In the genomic region with DNA sequence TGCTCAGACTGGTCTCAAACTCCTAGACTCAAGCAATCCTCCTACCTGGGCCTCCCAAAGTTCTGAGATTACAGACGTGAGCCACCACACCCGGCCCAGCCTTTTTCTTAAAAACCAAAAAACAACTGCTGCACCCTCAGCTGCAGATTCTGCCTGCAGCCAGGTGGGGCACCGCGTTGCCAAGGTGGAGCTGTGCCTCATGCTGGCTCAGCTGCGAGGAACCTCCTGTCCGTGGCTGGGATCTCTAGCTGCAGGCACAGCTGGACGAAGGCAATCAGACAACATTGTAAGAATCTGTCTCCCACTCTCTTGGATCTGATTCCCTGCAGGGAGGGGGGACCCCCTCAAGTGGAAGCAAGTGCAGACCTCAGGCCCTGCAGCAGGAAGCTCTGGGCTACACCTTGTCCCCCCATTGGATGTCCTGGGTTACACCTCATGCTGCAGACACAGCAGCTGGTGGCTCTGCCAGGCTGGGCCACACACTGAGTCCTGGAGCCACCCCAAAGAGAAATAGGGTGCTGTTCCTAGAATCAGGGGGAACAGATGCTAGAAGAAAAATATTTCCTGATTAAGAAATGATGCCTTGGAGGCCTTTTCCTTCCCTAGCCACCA, we compare ENCODE assay signal across 8 cellular contexts. TPM values are rescaled to one million over a fixed set of nuclear protein-coding genes. Genes with fewer than 3 reads are reported as not detected.
DNase-seq lines count a peak whose midpoint lies in the region; ATAC-seq and TF ChIP-seq lines count a peak whose summit lies in the region.

No MANE protein-coding gene starts in this region.

- no peaks in the 10 kb centered on the region for H3K36me3 ChIP-seq in WERI-Rb-1
- H3K36me3 ChIP-seq in hepatocyte (replicated peaks; ENCODE audit: insufficient read depth, low read depth): no peaks in the 10 kb centered on the region

- DNase-seq in HEK293T (ENCODE audit: extremely low spot score) (no peak), WERI-Rb-1 (peak; percentile 25), hepatocyte (ENCODE audit: low spot score) (no peak), substantia nigra (lab: John Stamatoyannopoulos, UW) (peak in 1 of 49 donors; percentile 32), NOMO-1 (lab: John Stamatoyannopoulos, UW; ENCODE audit: unreplicated experiment in 2 of 2) (no peak), iPS-NIHi7 (ENCODE audit: extremely low spot score) (no peak), NCI-H524 treated with DMSO at 0.1 percent for 48 hours (lab: John Stamatoyannopoulos, UW) (no peak)

- no peaks in the 10 kb centered on the region for H3K79me2 ChIP-seq in hepatocyte

- no peaks in the 10 kb centered on the region for H4K20me1 ChIP-seq in hepatocyte (ENCODE audit: insufficient read depth, poor library complexity, severe bottlenecking)

- no peaks in the 10 kb centered on the region for H3K9me2 ChIP-seq in hepatocyte (replicated peaks; ENCODE audit: insufficient read depth)

- peak overlapping the region; percentile 23 for H2AFZ ChIP-seq in hepatocyte

- H3K4me2 ChIP-seq in hepatocyte: peak overlapping the region; percentile 63

- H3K4me3 ChIP-seq in WERI-Rb-1 (ENCODE audit: low read depth, low read length) (no peak overlapping the region), hepatocyte (no peak overlapping the region)

- no peak for ATAC-seq in GM18870 (IDR thresholded peaks at IDR 0.05; ENCODE audit: unreplicated experiment)

- POLR2A ChIA-PET in HEK293T (lab: Yijun Ruan, JAX): no interaction called here

- peaks cover 20% of the 10 kb centered on the region for H3K4me1 ChIP-seq in hepatocyte (ENCODE audit: insufficient read depth)

- CTCF ChIA-PET in HEK293T (lab: Yijun Ruan, JAX): interaction anchor here (0.7 to 1.4 kb wide), 2 partner anchors 12 to 50 kb away, joined by 3 read pairs; no protein-coding TSS in a partner anchor

- TF ChIP-seq CTCF in WERI-Rb-1 (IDR thresholded peaks at IDR 0.05; ENCODE audit: low read depth, low read length): peak; percentile 38
- TF ChIP-seq CTCF in hepatocyte (IDR thresholded peaks at IDR 0.05; ENCODE audit: poor library complexity): no peak

- no peaks in the 10 kb centered on the region for H3K27me3 ChIP-seq in WERI-Rb-1 (ENCODE audit: insufficient read depth, low read depth, severe bottlenecking)
- no peaks in the 10 kb centered on the region for H3K27me3 ChIP-seq in hepatocyte

- no peak overlapping the region for H3K27ac ChIP-seq in WERI-Rb-1
- peak overlapping the region; percentile 93 for H3K27ac ChIP-seq in hepatocyte
- peak overlapping the region; percentile 50 for H3K27ac ChIP-seq in substantia nigra (ENCODE audit: low read depth, low read length, poor library complexity, severe bottlenecking)

- H3K9me3 ChIP-seq in WERI-Rb-1 (ENCODE audit: severe bottlenecking): no peaks in the 10 kb centered on the region
- H3K9me3 ChIP-seq in hepatocyte (ENCODE audit: low read depth): no peaks in the 10 kb centered on the region

- WGBS in hepatocyte (ENCODE audit: low lambda C conversion rate, missing lambda C conversion rate): 86% methylated on average over 7 of the region's 7 CpGs

TF ChIP-seq in HEK293T, 16 proteins besides CTCF, POLR2A, EP300 and RAD21:
- TF ChIP-seq L3MBTL2 (conservative IDR thresholded peaks at IDR 0.05) (peak; percentile 44; the same call in 1 of the 2 replicates), ZNF384 (IDR thresholded peaks at IDR 0.05) (no peak)

RNA-seq across cellular contexts. Expression of a gene that starts 24.1 kb away (rescaled TPM):
- not detected in 2 replicates for total RNA-seq in hepatocyte
- polyA plus RNA-seq in hepatocyte: not detected in 2 replicates

RNA-seq across cellular contexts. Expression of a gene that starts 29.8 kb away (rescaled TPM):
- total RNA-seq in hepatocyte: 68.6 and 86.1 TPM in 2 replicates
- polyA plus RNA-seq in hepatocyte: 96.3 and 109 TPM in 2 replicates
